ENCODE assay signal across 8 cellular contexts in the genomic region with DNA sequence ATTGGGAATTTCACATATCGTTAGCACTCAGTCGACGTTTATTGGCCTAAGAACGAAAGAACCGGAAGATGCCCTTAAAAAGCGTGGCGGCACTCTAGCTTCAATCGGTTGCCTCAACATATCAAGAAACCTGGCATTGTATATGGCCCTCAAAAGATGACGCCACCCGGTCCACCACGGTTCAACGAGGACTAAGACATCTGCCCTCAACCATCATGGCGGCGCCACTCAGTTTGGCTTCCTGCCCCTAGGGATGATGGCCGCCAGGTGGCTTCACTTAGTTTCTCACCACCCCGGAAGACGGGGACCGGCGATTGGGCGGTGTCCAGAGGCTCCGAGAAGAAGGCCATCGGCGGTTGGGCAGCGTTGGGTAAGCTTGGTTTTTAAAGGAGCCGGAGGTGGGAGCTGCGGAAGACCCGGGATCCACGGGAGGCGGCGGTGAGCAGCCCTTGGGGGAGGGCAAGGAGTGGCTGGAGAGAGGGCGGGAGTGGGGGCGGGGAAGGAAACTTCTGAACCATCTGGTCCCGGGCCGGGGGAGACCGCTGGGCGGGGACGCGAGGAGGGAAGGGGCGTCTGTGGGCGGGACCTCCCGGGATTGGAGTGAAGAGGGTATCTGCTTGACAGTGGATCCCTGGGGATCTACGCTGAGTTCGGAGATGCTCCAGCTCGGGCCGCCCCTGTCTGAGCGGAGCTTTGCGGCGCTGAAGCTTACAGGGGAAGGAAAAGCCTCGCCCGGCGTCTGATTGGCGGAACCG. TPM values are rescaled to one million over a fixed set of nuclear protein-coding genes. Genes with fewer than 3 reads are reported as not detected.
DNase-seq lines count a peak whose midpoint lies in the region; ATAC-seq, FAIRE-seq and TF ChIP-seq lines count a peak whose summit lies in the region.

Gene PRR14 (plus strand): TSS at position 592 of the 755 bp plus-strand sequence. CDS start 686 bp downstream, outside the sequence.

- TF ChIP-seq POLR2A in HepG2 (IDR thresholded peaks at IDR 0.05; ENCODE audit: insufficient read depth in 1 of 2, low read depth in 2 of 2, low read length in 2 of 2) = peak in 1 of 2 experiments; percentile 59; a peak in 2 of 4 replicates

- BruUV-seq in HepG2 (replicated peaks; lab: Mats Ljungman, UMichigan) = no TSS peak

- peak within 1 kb of the TSS; percentile 45 for H2AFZ ChIP-seq in HepG2 (ENCODE audit: low read length)

- peaks cover 5% of the 10 kb centered on the region for H3K79me2 ChIP-seq in HepG2 (ENCODE audit: insufficient read depth, low read length)

- H3K9ac ChIP-seq in HepG2 (ENCODE audit: insufficient read depth, low read depth, low read length) = peak within 1 kb of the TSS; percentile 89

- H3K27ac Mint-ChIP-seq in CD14-positive monocyte = peak within 1 kb of the TSS; percentile 95 to 99 (median 98)
- H3K27ac Mint-ChIP-seq in activated CD4-positive, alpha-beta memory T cell treated with anti-CD3 and anti-CD28 coated beads for 36 hours = peak within 1 kb of the TSS; percentile 96

- 14% methylated on average over 49 of the region's 53 CpGs for WGBS in HepG2 (ENCODE audit: low lambda C conversion rate)

- H3K4me1 Mint-ChIP-seq in CD14-positive monocyte = peaks cover 28% of the 10 kb centered on the region
- peaks cover 21% of the 10 kb centered on the region for H3K4me1 Mint-ChIP-seq in activated CD4-positive, alpha-beta memory T cell treated with anti-CD3 and anti-CD28 coated beads for 36 hours (ENCODE audit: low read depth)

- peak within 1 kb of the TSS; percentile 79 to 100 (median 95) for H3K4me3 ChIP-seq in HepG2 (replicated peaks in 1 of 3; ENCODE audit: insufficient read depth in 1 of 3, low read depth in 2 of 3, low read length in 3 of 3)

- TF ChIP-seq CTCF in CD14-positive monocyte (IDR thresholded peaks at IDR 0.05) = no peak
- peak; percentile 49; the same call in 1 of the 2 replicates for TF ChIP-seq CTCF in HepG2 (CRISPR knock-in tag; IDR thresholded peaks at IDR 0.05)

- peak; percentile 46; the same call in 1 of the 2 replicates for TF ChIP-seq RAD21 in HepG2 (CRISPR knock-in tag; IDR thresholded peaks at IDR 0.05)

- intact Hi-C loops in CD14-positive monocyte (cut with micrococcal nuclease) = loop anchor here (2.0 to 10.0 kb wide), 3 partner anchors 48 to 276 kb away; partner anchors contain the start of genes FBXL19 (in 1 of the 2), MYL11 (in 1 of the 2), SRCAP (in 1 of the 2) and TBC1D10B (in 1 of the 2)
- intact Hi-C loops in activated CD4-positive, alpha-beta memory T cell treated with anti-CD3 and anti-CD28 coated beads for 36 hours (cut with micrococcal nuclease) = loop anchor here (1.0 to 10.0 kb wide), 11 partner anchors 8 to 846 kb away; partner anchors contain the start of genes ALDOA, FBRS, FBXL19 and SRCAP
- intact Hi-C loops in HepG2 (cut with micrococcal nuclease; ENCODE audit: unreplicated experiment) = loop anchor here (2.0 to 10.0 kb wide), 4 partner anchors 16 to 566 kb away; partner anchors contain the start of gene ZNF768

- peaks cover 4 to 24% of the 10 kb centered on the region in 2 experiments; a peak in 4 of 5 replicates for H3K36me3 ChIP-seq in HepG2 (replicated peaks in 1 of 2; ENCODE audit: control insufficient read depth in 1 of 2, insufficient read depth in 2 of 2, low read length in 2 of 2)

- H3K27me3 Mint-ChIP-seq in CD14-positive monocyte (ENCODE audit: low read depth in 3 of 3) = peaks cover 0 to 3% (median 1%) of the 10 kb centered on the region in 3 donors
- H3K27me3 Mint-ChIP-seq in activated CD4-positive, alpha-beta memory T cell treated with anti-CD3 and anti-CD28 coated beads for 36 hours = no peaks in the 10 kb centered on the region

- peak within 1 kb of the TSS; percentile 99 for H3K4me2 ChIP-seq in HepG2 (ENCODE audit: low read depth, low read length)

- peaks cover 18% of the 10 kb centered on the region for H3K4me1 ChIP-seq in HepG2 (ENCODE audit: insufficient read depth, low read length)

- H3K27ac ChIP-seq in HepG2 (ENCODE audit: extremely low read length, insufficient read depth, low read length) = peak within 1 kb of the TSS; percentile 88

- no peaks in the 10 kb centered on the region; a peak in 1 of 5 replicates for H3K27me3 ChIP-seq in HepG2 (ENCODE audit: control insufficient read depth in 1 of 2, insufficient read depth in 2 of 2, low read length in 2 of 2)

- no peaks in the 10 kb centered on the region for H3K9me3 ChIP-seq in HepG2 (ENCODE audit: low read length)

- peak within 1 kb of the TSS; percentile 96 to 98 for H3K4me3 Mint-ChIP-seq in CD14-positive monocyte
- peak within 1 kb of the TSS; percentile 92 for H3K4me3 Mint-ChIP-seq in activated CD4-positive, alpha-beta memory T cell treated with anti-CD3 and anti-CD28 coated beads for 36 hours

- ATAC-seq in GM19438 (IDR thresholded peaks at IDR 0.05; ENCODE audit: low read depth, unreplicated experiment) (peak; percentile 68), HG03575 (IDR thresholded peaks at IDR 0.05; ENCODE audit: extremely low read depth, insufficient number of reproducible peaks, low FRiP score, unreplicated experiment) (peak; percentile 45), HepG2 (peak; percentile 87)

- TF ChIP-seq EP300 in HepG2 (IDR thresholded peaks at IDR 0.05; ENCODE audit: low read depth in 2 of 2, low read length in 2 of 2) (no peak), HepG2 (CRISPR knock-in tag; IDR thresholded peaks at IDR 0.05; ENCODE audit: borderline replicate concordance) (no peak)

- CTCF ChIA-PET in activated CD4-positive, alpha-beta memory T cell treated with anti-CD3 and anti-CD28 coated beads for 36 hours (lab: Charles Lee) = interaction anchor here (0.5 to 3.0 kb wide), 23 partner anchors 8 to 559 kb away, joined by 3 to 29 read pairs (median 5); partner anchors contain the start of genes DCTPP1, FBRS, TBX6 and ZNF689
- CTCF ChIA-PET in HepG2 (lab: Yijun Ruan, JAX; ENCODE audit: low intra/inter-chr PET ratio, low total read pairs) = no interaction called here

- no peaks in the 10 kb centered on the region for H4K20me1 ChIP-seq in HepG2 (ENCODE audit: insufficient read depth, low read length)

- FAIRE-seq in HepG2 (lab: Jason Lieb, UNC) = peak; percentile 90

- peaks cover 30 to 35% of the 10 kb centered on the region in 2 donors for H3K36me3 Mint-ChIP-seq in CD14-positive monocyte
- peaks cover 23% of the 10 kb centered on the region for H3K36me3 Mint-ChIP-seq in activated CD4-positive, alpha-beta memory T cell treated with anti-CD3 and anti-CD28 coated beads for 36 hours

- peaks cover 0 to 2% (median 0%) of the 10 kb centered on the region in 7 donors for H3K9me3 Mint-ChIP-seq in CD14-positive monocyte
- no peaks in the 10 kb centered on the region for H3K9me3 Mint-ChIP-seq in activated CD4-positive, alpha-beta memory T cell treated with anti-CD3 and anti-CD28 coated beads for 36 hours

- POLR2A ChIA-PET in activated CD4-positive, alpha-beta memory T cell treated with anti-CD3 and anti-CD28 coated beads for 36 hours (lab: Charles Lee) = interaction anchor here (0.8 to 2.5 kb wide), 13 partner anchors 9 to 280 kb away, joined by 3 to 17 read pairs (median 5); partner anchors contain the start of genes ZNF688, ZNF689, ZNF747 and ZNF764
- POLR2A ChIA-PET in HepG2 (lab: Yijun Ruan, JAX) = interaction anchor here (0.6 to 2.2 kb wide), 12 partner anchors 8 to 269 kb away, joined by 3 to 18 read pairs (median 4); partner anchors contain the start of genes FBRS, ZNF689, ZNF747 and ZNF764

- in situ Hi-C loops in HepG2 (cut with HindIII; ENCODE audit: extremely low pct_ligation_motif_present, low pct_unique_long_range_greater_than_20kb) = loop anchor here (25.0 kb wide), 1 partner anchor 838 kb away; the partner anchor contains the start of genes MAZ, MVP, PAGR1 and PRRT2

- peak; percentile 100 for DNase-seq in CD14-positive monocyte (ENCODE audit: low spot score)
- DNase-seq in NCI-H82 treated with DMSO at 0.1 percent for 48 hours (lab: John Stamatoyannopoulos, UW; ENCODE audit: unreplicated experiment) = peak; percentile 98
- DNase-seq in activated CD4-positive, alpha-beta memory T cell treated with anti-CD3 and anti-CD28 coated beads for 36 hours = peak; percentile 100
- peak; percentile 98 to 99 for DNase-seq in dermis microvascular lymphatic vessel endothelial cell (ENCODE audit: low read depth in 2 of 2)
- DNase-seq in HepG2 (ENCODE audit: low spot score) = peak; percentile 99
- DNase-seq in stimulated activated CD4-positive, alpha-beta T cell treated with anti-CD3 and anti-CD28 coated beads, Interleukin-4, amount 100 ng/mL, for 1 hour = peak; percentile 98

RNA-seq across cellular contexts. Expression of gene PRR14, which starts in this region (rescaled TPM):
- 10 to 100 TPM in 1 of 2 donors, 1 to 10 TPM in 1; 6.1 to 10.4 TPM for polyA plus RNA-seq in CD14-positive monocyte
- total RNA-seq in activated CD4-positive, alpha-beta memory T cell treated with anti-CD3 and anti-CD28 coated beads for 36 hours = 10 to 100 TPM; 73.2 to 83.2 TPM
- 4.5 and 7.6 TPM in 2 replicates for total RNA-seq in dermis microvascular lymphatic vessel endothelial cell
- total RNA-seq in HepG2 (2016; rRNA removed; fragmentation: Illumina TruSeq; extraction: Trizol) = 9.1 and 11.0 TPM in 2 replicates
- total RNA-seq in HepG2 (2016; cell fraction: cytosol; rRNA removed; fragmentation: Illumina TruSeq; extraction: Trizol; ENCODE audit: low read depth) = 8.4 TPM in 2 replicates
- total RNA-seq in HepG2 (2016; cell fraction: insoluble cytoplasmic fraction; rRNA removed; fragmentation: Illumina TruSeq; extraction: Trizol) = 6.9 and 9.6 TPM in 2 replicates
- total RNA-seq in HepG2 (2016; cell fraction: membrane; rRNA removed; fragmentation: Illumina TruSeq; extraction: Trizol) = 15.8 and 18.7 TPM in 2 replicates
- 17.7 and 22.5 TPM in 2 replicates for total RNA-seq in HepG2 (2016; cell fraction: nucleus; rRNA removed; fragmentation: Illumina TruSeq; extraction: Trizol)
- 8.4 and 9.2 TPM in 2 replicates for polyA plus RNA-seq in HepG2 (2011; rRNA removed)
- polyA plus RNA-seq in HepG2 (2011; cell fraction: cytosol; rRNA removed) = 3.3 and 4.5 TPM in 2 replicates
- polyA plus RNA-seq in HepG2 (2011; cell fraction: nucleus; rRNA removed) = 64.8 and 74.5 TPM in 2 replicates
- polyA plus RNA-seq in HepG2 (2012) = 16.5 and 32.3 TPM in 2 replicates
- polyA plus RNA-seq in HepG2 (2016; cell fraction: cytosol; fragmentation: Illumina TruSeq; extraction: Trizol; ENCODE audit: low read depth) = 27.2 and 27.7 TPM in 2 replicates
- polyA plus RNA-seq in HepG2 (2016; cell fraction: insoluble cytoplasmic fraction; fragmentation: Illumina TruSeq; extraction: Trizol; ENCODE audit: low read depth) = 18.2 and 24.7 TPM in 2 replicates
- polyA plus RNA-seq in HepG2 (2016; cell fraction: membrane; fragmentation: Illumina TruSeq; extraction: Trizol; ENCODE audit: low read depth) = 38.9 and 40.6 TPM in 2 replicates
- polyA plus RNA-seq in HepG2 (2016; cell fraction: nucleus; fragmentation: Illumina TruSeq; extraction: Trizol; ENCODE audit: insufficient read depth, low read depth) = 77.8 and 81.5 TPM in 2 replicates
- 5.4 and 5.5 TPM in 2 replicates for polyA minus RNA-seq in HepG2 (2011; rRNA and poly(A)+ RNA removed; ENCODE audit: low replicate concordance)
- 7.9 and 8.3 TPM in 2 replicates for polyA minus RNA-seq in HepG2 (2011; cell fraction: cytosol; rRNA and poly(A)+ RNA removed)
- 8.9 and 10.8 TPM in 2 replicates for polyA minus RNA-seq in HepG2 (2011; cell fraction: nucleus; rRNA and poly(A)+ RNA removed)

Comparison
In these comparisons a context has a peak if more than half of its experiments do, and no peak if none do; other contexts are left out.
1. Peak in every context shown above with its lines: DNase-seq, ATAC-seq, H3K4me3 ChIP-seq and H3K27ac ChIP-seq.